1 cellular context compared by ENCODE assay signal in the genomic region with DNA sequence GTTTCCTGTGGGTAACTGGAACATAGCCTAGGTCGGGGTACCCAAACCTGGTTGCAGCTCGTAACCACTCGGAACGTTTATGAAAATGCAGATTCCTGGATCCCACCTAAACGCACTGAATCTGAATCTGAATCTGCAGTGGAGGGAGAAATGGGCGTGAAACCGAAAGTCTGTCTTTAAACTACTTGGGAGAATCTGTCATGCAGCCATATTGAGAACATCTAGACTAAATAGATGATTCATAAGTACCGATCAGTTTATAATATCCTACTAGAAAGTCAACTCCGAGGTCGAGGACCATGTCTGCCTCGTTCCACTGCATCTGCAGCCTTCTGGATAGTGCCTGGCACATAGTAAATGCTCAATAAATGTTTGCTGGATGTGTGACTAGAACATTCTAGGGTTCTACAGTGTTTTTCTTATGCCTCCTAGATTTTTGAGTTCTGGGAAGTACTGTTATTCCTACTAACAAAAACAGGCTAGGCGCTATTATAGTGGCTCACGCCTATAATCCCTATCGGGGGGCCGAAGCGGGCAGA.
TF ChIP-seq lines count a peak whose summit lies in the region.

No MANE protein-coding gene starts in this region.

TF ChIP-seq in endothelial cell of umbilical vein, 7 proteins besides CTCF, POLR2A, EP300 and RAD21:
- TF ChIP-seq JUN (IDR thresholded peaks at IDR 0.05; ENCODE audit: borderline replicate concordance, insufficient read depth, insufficient read length, low read depth) (no peak), MYC (IDR thresholded peaks at IDR 0.05; ENCODE audit: low read depth, low read length) (no peak), FOS (IDR thresholded peaks at IDR 0.05; ENCODE audit: borderline replicate concordance, insufficient read depth, low read length) (no peak), GATA2 (IDR thresholded peaks at IDR 0.05; ENCODE audit: insufficient read depth, insufficient read length, low read depth, low read length) (no peak), EZH2 (IDR thresholded peaks at IDR 0.05; ENCODE audit: borderline replicate concordance, low read depth, low read length, severe bottlenecking) (no peak), POLR2AphosphoS5 (IDR thresholded peaks at IDR 0.05; ENCODE audit: insufficient read depth, low read depth, low read length) (no peak)
- TF ChIP-seq, protein P1, sequence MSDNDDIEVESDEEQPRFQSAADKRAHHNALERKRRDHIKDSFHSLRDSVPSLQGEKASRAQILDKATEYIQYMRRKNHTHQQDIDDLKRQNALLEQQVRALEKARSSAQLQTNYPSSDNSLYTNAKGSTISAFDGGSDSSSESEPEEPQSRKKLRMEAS (IDR thresholded peaks at IDR 0.05; ENCODE audit: insufficient read depth, insufficient read length): no peak
